In genomic region chr9:4939118-4939561, GRCh38 we compare ENCODE assay signal across 9 cellular contexts. TPM values are rescaled to one million over a fixed set of nuclear protein-coding genes. Genes with fewer than 3 reads are reported as not detected.
DNase-seq lines count a peak whose midpoint lies in the region; ATAC-seq and TF ChIP-seq lines count a peak whose summit lies in the region.
"Had no signal": no experiment of that assay in that cellular context is flagged by ENCODE, and none has a peak within 500 bp of the region (broad histone marks: within the 10 kb centered on the region; RNA-seq: fewer than 3 reads in every experiment).

No MANE protein-coding gene starts in this region.

- intact Hi-C loops in A673 (cut with micrococcal nuclease; ENCODE audit: unreplicated experiment): no loop called here

- H3K27ac ChIP-seq in lung (ENCODE audit: low read depth in 1 of 2, low read length in 1 of 2): peak overlapping the region in 1 of 2 donors; percentile 40
- H3K27ac ChIP-seq in A673 (ENCODE audit: low read depth, low read length, poor library complexity, severe bottlenecking): no peak overlapping the region

- no peak overlapping the region for H3K4me3 ChIP-seq in NB4 (ENCODE audit: low read depth, low read length)
- no peak overlapping the region for H3K4me3 ChIP-seq in lung
- H3K4me3 ChIP-seq in A673 (ENCODE audit: low read depth, low read length, poor library complexity, severe bottlenecking): no peak overlapping the region

- POLR2A ChIA-PET in A673 (lab: Charles Lee; ENCODE audit: low non-redundant PET): no interaction called here

- no peaks in the 10 kb centered on the region for H3K36me3 ChIP-seq in lung (ENCODE audit: control insufficient read depth in 2 of 2, insufficient read depth in 2 of 2, low read length in 2 of 2)
- H3K36me3 ChIP-seq in A673 (ENCODE audit: insufficient read depth, low read length, poor library complexity, severe bottlenecking): no peaks in the 10 kb centered on the region

- TF ChIP-seq CTCF in NB4 (IDR thresholded peaks at IDR 0.05; ENCODE audit: low read depth, low read length) (no peak), lung (IDR thresholded peaks at IDR 0.05; ENCODE audit: control extremely low read depth, extremely low read depth) (no peak), A673 (conservative IDR thresholded peaks at IDR 0.05; ENCODE audit: low read depth, low read length) (no peak)

- TF ChIP-seq POLR2A in NB4 (IDR thresholded peaks at IDR 0.05; ENCODE audit: extremely low read depth, insufficient read length): no peak

- H3K4me1 ChIP-seq in lung (ENCODE audit: control insufficient read depth in 2 of 2, insufficient read depth in 2 of 2, low read length in 2 of 2) (peaks cover 5% of the 10 kb centered on the region in 2 donors), A673 (ENCODE audit: insufficient read depth, low read length, poor library complexity, severe bottlenecking) (peaks cover 10% of the 10 kb centered on the region)

- H3K27me3 ChIP-seq in lung (ENCODE audit: control insufficient read depth, insufficient read depth) (no peaks in the 10 kb centered on the region), A673 (replicated peaks; ENCODE audit: insufficient read depth, low read depth, low read length, poor library complexity) (no peaks in the 10 kb centered on the region)

- H3K9me3 ChIP-seq in lung (ENCODE audit: control insufficient read depth in 2 of 2, insufficient read depth in 1 of 2, low read length in 1 of 2) (no peaks in the 10 kb centered on the region), A673 (ENCODE audit: low read depth, low read length, poor library complexity, severe bottlenecking) (no peaks in the 10 kb centered on the region)

- 13 to 29% methylated on average over 1 of the region's 1 CpG for WGBS in lung, 2 donors

- ATAC-seq in GM18861 (IDR thresholded peaks at IDR 0.05; ENCODE audit: unreplicated experiment): peak; percentile 87
- peak; percentile 77 for ATAC-seq in HG02571 (IDR thresholded peaks at IDR 0.05; ENCODE audit: unreplicated experiment)
- peak; percentile 43 for ATAC-seq in lung (ENCODE audit: insufficient read depth, low FRiP score)

- BruUV-seq in A673 (replicated peaks; lab: Mats Ljungman, UMichigan): no TSS peak

- CTCF ChIA-PET in A673 (lab: Charles Lee): no interaction called here

- DNase-seq in NB4 (ENCODE audit: low read depth) (peak; percentile 98), lung (ENCODE audit: low spot score) (no peak), A673 (ENCODE audit: low spot score) (no peak), islet precursor cell (no peak), NK-92 (lab: John Stamatoyannopoulos, UW; ENCODE audit: unreplicated experiment) (no peak), COLO668 (lab: John Stamatoyannopoulos, UW; ENCODE audit: unreplicated experiment) (no peak)
- DNase-seq: IMR-90 had no signal

RNA-seq across cellular contexts. Expression of gene JAK2, which starts 45.9 kb away (rescaled TPM):
- total RNA-seq in lung: 10 to 100 TPM; 24.3 to 30.5 TPM
- polyA plus RNA-seq in lung: 1 to 10 TPM; 5.3 to 10.0 TPM
- 7.3 and 10.5 TPM in 2 replicates for total RNA-seq in A673 (2021)
